ENCODE assay signal across 8 cellular contexts in genomic region chr22:50507421-50507990, GRCh38. TPM values are rescaled to one million over a fixed set of nuclear protein-coding genes. Genes with fewer than 3 reads are reported as not detected.
DNase-seq lines count a peak whose midpoint lies in the region; ATAC-seq lines count a peak whose summit lies in the region.

Gene LMF2, minus strand, starts transcription at chr22:50507702. Its CDS starts 27 bp downstream, at chr22:50507675.

- peaks cover 19 to 20% of the 10 kb centered on the region in 2 donors for H3K4me1 Mint-ChIP-seq in natural killer cell treated with Interleukin-12 subunit alpha and Interleukin-12 subunit beta and Interleukin-15 and Interleukin-18, amount 100 ng/mL, for 72 hours (ENCODE audit: low read depth in 2 of 2)

- peaks cover 14% of the 10 kb centered on the region for H3K36me3 Mint-ChIP-seq in natural killer cell treated with Interleukin-12 subunit alpha and Interleukin-12 subunit beta and Interleukin-15 and Interleukin-18, amount 100 ng/mL, for 72 hours

- H3K27ac Mint-ChIP-seq in natural killer cell treated with Interleukin-12 subunit alpha and Interleukin-12 subunit beta and Interleukin-15 and Interleukin-18, amount 100 ng/mL, for 72 hours: peak within 1 kb of the TSS; percentile 86 to 92

- H3K27me3 Mint-ChIP-seq in natural killer cell treated with Interleukin-12 subunit alpha and Interleukin-12 subunit beta and Interleukin-15 and Interleukin-18, amount 100 ng/mL, for 72 hours: no peaks in the 10 kb centered on the region

- peak within 1 kb of the TSS; percentile 96 for H3K4me3 Mint-ChIP-seq in natural killer cell treated with Interleukin-12 subunit alpha and Interleukin-12 subunit beta and Interleukin-15 and Interleukin-18, amount 100 ng/mL, for 72 hours

- DNase-seq in NOMO-1 treated with dmso at 0.1 percent for 144 hours (lab: John Stamatoyannopoulos, UW; ENCODE audit: unreplicated experiment) (peak; percentile 86), CD1c-positive myeloid dendritic cell (ENCODE audit: extremely low spot score) (no peak)
- peak; percentile 97 for DNase-seq in activated T-cell treated with anti-CD3 and anti-CD28 coated beads, Interleukin-2, amount 50 U/mL, for 1 hour
- peak; percentile 93 for DNase-seq in natural killer cell treated with Interleukin-12 subunit alpha and Interleukin-12 subunit beta and Interleukin-15 and Interleukin-18, amount 100 ng/mL, for 72 hours (ENCODE audit: low spot score)
- DNase-seq in stimulated activated naive CD4-positive, alpha-beta T cell (lab: John Stamatoyannopoulos, UW): peak in 4 of 6 experiments; percentile 100

- ATAC-seq in GM18867 (IDR thresholded peaks at IDR 0.05; ENCODE audit: unreplicated experiment) (peak; percentile 60), HG02970 (IDR thresholded peaks at IDR 0.05; ENCODE audit: low FRiP score, unreplicated experiment) (peak; percentile 58), esophagus mucosa (peak; percentile 78)
- ATAC-seq in natural killer cell treated with Interleukin-12 subunit alpha and Interleukin-12 subunit beta and Interleukin-15 and Interleukin-18, amount 100 ng/mL, for 72 hours: peak; percentile 90 to 91

- H3K9me3 Mint-ChIP-seq in natural killer cell treated with Interleukin-12 subunit alpha and Interleukin-12 subunit beta and Interleukin-15 and Interleukin-18, amount 100 ng/mL, for 72 hours: no peaks in the 10 kb centered on the region

RNA-seq across cellular contexts. Expression of gene LMF2, which starts in this region (rescaled TPM):
- total RNA-seq in esophagus mucosa: 43.7 TPM
- 100 to 1,000 TPM in 1 of 2 donors, 10 to 100 TPM in 1; 97.8 to 149 TPM for total RNA-seq in natural killer cell treated with Interleukin-12 subunit alpha and Interleukin-12 subunit beta and Interleukin-15 and Interleukin-18, amount 100 ng/mL, for 72 hours
